ENCODE assay signal across 16 cellular contexts in genomic region chr1:225699336-225699735, GRCh38. TPM values are rescaled to one million over a fixed set of nuclear protein-coding genes. Genes with fewer than 3 reads are reported as not detected.
A peak's percentile ranks its signal among the peaks of the same experiment; 100 is the strongest.
DNase-seq lines count a peak whose midpoint lies in the region; ATAC-seq and TF ChIP-seq lines count a peak whose summit lies in the region.
"Had no signal": no experiment of that assay in that cellular context is flagged by ENCODE, and none has a peak within 500 bp of the region (broad histone marks: within the 10 kb centered on the region; RNA-seq: fewer than 3 reads in every experiment).

No MANE protein-coding gene starts in this region.

- TF ChIP-seq POLR2A in body of pancreas (IDR thresholded peaks at IDR 0.05): no peak

- no peak for ATAC-seq in body of pancreas
- ATAC-seq: activated T-cell treated with anti-CD3 and anti-CD28 coated beads, Interleukin-2, amount 50 U/mL, for 72 hours; stimulated activated effector memory CD8-positive, alpha-beta T cell treated with anti-CD3 and anti-CD28 coated beads, Interleukin-12 subunit alpha, Interleukin-12 subunit beta, amount 100 ng/mL, for 72 hours had no signal

- TF ChIP-seq EP300 in Ishikawa (IDR thresholded peaks at IDR 0.05; ENCODE audit: borderline replicate concordance): no peak; the same call in 1 of the 2 replicates

- H3K4me2 ChIP-seq in Karpas-422 (ENCODE audit: low read depth, low read length, poor library complexity, severe bottlenecking): no peak overlapping the region

- H3K9ac ChIP-seq in Karpas-422 (ENCODE audit: low read length): no peak overlapping the region

- H3K27ac ChIP-seq in body of pancreas (peak overlapping the region in 3 of 4 donors; percentile 11 to 30 (median 28)), skin epidermis (peak overlapping the region in 17 of 21 experiments; percentile 11 to 85 (median 61)), Karpas-422 (ENCODE audit: low read length) (no peak overlapping the region)

- TF ChIP-seq CTCF in body of pancreas (IDR thresholded peaks at IDR 0.05): no peak

- no peak for TF ChIP-seq RAD21 in Ishikawa (IDR thresholded peaks at IDR 0.05; ENCODE audit: low read depth)

- no peak for DNase-seq in body of pancreas
- peak; percentile 21 for DNase-seq in iris pigment epithelial cell (ENCODE audit: low read depth)
- no peak for DNase-seq in NCI-H2227 treated with DMSO at 0.1 percent for 48 hours (lab: John Stamatoyannopoulos, UW)
- DNase-seq in Karpas-422: no peak
- no peak for DNase-seq in NCI-H345 treated with DMSO at 0.1 percent for 48 hours (lab: John Stamatoyannopoulos, UW; ENCODE audit: unreplicated experiment)
- DNase-seq: activated CD4-positive, alpha-beta T cell treated with anti-CD3 and anti-CD28 coated beads, Interleukin-2, amount 50 U/mL, for 1 hour; activated T-cell treated with anti-CD3 and anti-CD28 coated beads, Interleukin-2, amount 50 U/mL, for 72 hours; amygdala; GDM1; NCI-H1417 treated with DMSO at 0.1 percent for 48 hours; NCI-H510A; RPMI8226; stimulated activated CD4-positive, alpha-beta T cell treated with anti-CD3 and anti-CD28 coated beads, Interleukin-4, amount 100 ng/mL, for 1 hour had no signal

- no peaks in the 10 kb centered on the region for H3K9me3 ChIP-seq in body of pancreas
- no peaks in the 10 kb centered on the region for H3K9me3 ChIP-seq in Karpas-422 (ENCODE audit: low read length)

- H4K20me1 ChIP-seq in Karpas-422 (ENCODE audit: insufficient read depth, low read depth, low read length): no peaks in the 10 kb centered on the region

- no peak overlapping the region for H2AFZ ChIP-seq in Karpas-422 (ENCODE audit: low read length)

- H3K4me1 ChIP-seq in body of pancreas (peaks cover 54% of the 10 kb centered on the region), Karpas-422 (ENCODE audit: low read length) (no peaks in the 10 kb centered on the region)

- H3K27me3 ChIP-seq in body of pancreas: no peaks in the 10 kb centered on the region
- H3K27me3 ChIP-seq in Karpas-422 (ENCODE audit: low read length): no peaks in the 10 kb centered on the region

- 41% methylated on average over 2 of the region's 2 CpGs for WGBS in body of pancreas, 2 donors

- intact Hi-C loops in body of pancreas (cut with DNase I): no loop called here

- no peak overlapping the region for H3K4me3 ChIP-seq in body of pancreas
- H3K4me3 ChIP-seq in skin epidermis: no peak overlapping the region
- no peak overlapping the region for H3K4me3 ChIP-seq in Karpas-422 (ENCODE audit: low read length)

- H3K79me2 ChIP-seq in Karpas-422 (ENCODE audit: low read length): no peaks in the 10 kb centered on the region

- no peaks in the 10 kb centered on the region for H3K9me2 ChIP-seq in Karpas-422 (replicated peaks; ENCODE audit: insufficient read depth, low read length)

- H3K36me3 ChIP-seq in body of pancreas (replicated peaks in 1 of 2; ENCODE audit: insufficient read depth in 1 of 2, low read depth in 2 of 2) (no peaks in the 10 kb centered on the region), Karpas-422 (ENCODE audit: insufficient read depth, low read length) (no peaks in the 10 kb centered on the region)

TF ChIP-seq in Ishikawa, 13 proteins besides CTCF, POLR2A, EP300 and RAD21:
- TF ChIP-seq ZBTB7A (IDR thresholded peaks at IDR 0.05; ENCODE audit: low read depth) (no peak), NFIC (IDR thresholded peaks at IDR 0.05) (peak; percentile 67)

RNA-seq across cellular contexts. Expression of gene ENAH, which starts 46.4 kb away (rescaled TPM):
- total RNA-seq in body of pancreas: 10 to 100 TPM; 21.1 to 28.8 TPM
- total RNA-seq in Karpas-422 (2014; rRNA removed; shearing (Covaris generic); ENCODE audit: low replicate concordance): 0.07 TPM in 1 of 2 replicates, not detected in the other

Comparison
In these comparisons a context has a peak if more than half of its experiments do, and no peak if none do; other contexts are left out.
1. RNA of gene ENAH, which starts 46.4 kb away (total RNA-seq): 21.1 to 28.8 TPM in body of pancreas; 0.07 TPM in Karpas-422; every median in the first group is over 10 times any median in the second.